In the genomic region with DNA sequence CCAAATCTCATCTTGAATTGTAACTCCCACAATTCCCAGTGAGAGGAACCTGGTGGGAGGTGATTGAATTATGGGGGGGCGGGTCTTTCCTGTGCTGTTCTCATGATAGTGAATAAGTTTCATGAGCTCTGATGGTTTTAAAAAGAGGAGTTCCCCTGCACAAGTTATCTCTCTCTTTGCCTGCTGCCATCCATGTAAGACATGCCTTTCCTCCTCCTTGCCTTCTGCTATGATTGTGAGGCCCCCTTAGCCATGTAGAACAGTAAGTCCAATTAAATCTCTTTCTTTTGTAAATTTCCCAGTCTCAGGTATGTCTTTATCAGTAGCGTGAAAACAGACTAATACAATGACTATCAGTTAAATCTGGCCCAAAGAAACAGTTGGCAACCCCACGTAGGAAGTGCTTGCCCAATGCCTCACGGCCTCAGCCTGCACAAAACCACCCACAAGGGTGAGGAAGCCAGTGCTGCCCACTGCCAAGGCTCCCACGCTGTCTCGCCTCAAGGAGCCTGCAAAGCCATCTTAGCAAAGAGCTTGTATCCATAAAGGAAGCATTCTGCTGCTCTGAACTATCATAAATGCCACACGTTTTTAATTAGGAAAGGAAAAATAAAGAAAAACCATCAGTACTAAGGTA, we compare ENCODE assay signal across 1 cellular context.
TF ChIP-seq lines count a peak whose summit lies in the region.

No MANE protein-coding gene starts in this region.

TF ChIP-seq in liver, 16 proteins besides CTCF, POLR2A, EP300 and RAD21:
- TF ChIP-seq NR2F2 (IDR thresholded peaks at IDR 0.05) (no peak), YY1 (IDR thresholded peaks at IDR 0.05) (no peak), HNF4G (IDR thresholded peaks at IDR 0.05) (no peak), GABPA (IDR thresholded peaks at IDR 0.05 in 1 of 2, conservative IDR thresholded peaks at IDR 0.05 in 1 of 2) (no peak), HNF4A (conservative IDR thresholded peaks at IDR 0.05) (no peak), JUND (IDR thresholded peaks at IDR 0.05) (no peak), RXRA (IDR thresholded peaks at IDR 0.05) (no peak), TAF1 (conservative IDR thresholded peaks at IDR 0.05) (no peak), EGR1 (IDR thresholded peaks at IDR 0.05; ENCODE audit: low read depth in 2 of 2) (no peak), SP1 (IDR thresholded peaks at IDR 0.05) (no peak), FOXA1 (IDR thresholded peaks at IDR 0.05) (no peak), FOXA2 (IDR thresholded peaks at IDR 0.05) (no peak)
- TF ChIP-seq, protein P1, sequence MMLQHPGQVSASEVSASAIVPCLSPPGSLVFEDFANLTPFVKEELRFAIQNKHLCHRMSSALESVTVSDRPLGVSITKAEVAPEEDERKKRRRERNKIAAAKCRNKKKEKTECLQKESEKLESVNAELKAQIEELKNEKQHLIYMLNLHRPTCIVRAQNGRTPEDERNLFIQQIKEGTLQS (IDR thresholded peaks at IDR 0.05): no peak
- TF ChIP-seq, protein P2, sequence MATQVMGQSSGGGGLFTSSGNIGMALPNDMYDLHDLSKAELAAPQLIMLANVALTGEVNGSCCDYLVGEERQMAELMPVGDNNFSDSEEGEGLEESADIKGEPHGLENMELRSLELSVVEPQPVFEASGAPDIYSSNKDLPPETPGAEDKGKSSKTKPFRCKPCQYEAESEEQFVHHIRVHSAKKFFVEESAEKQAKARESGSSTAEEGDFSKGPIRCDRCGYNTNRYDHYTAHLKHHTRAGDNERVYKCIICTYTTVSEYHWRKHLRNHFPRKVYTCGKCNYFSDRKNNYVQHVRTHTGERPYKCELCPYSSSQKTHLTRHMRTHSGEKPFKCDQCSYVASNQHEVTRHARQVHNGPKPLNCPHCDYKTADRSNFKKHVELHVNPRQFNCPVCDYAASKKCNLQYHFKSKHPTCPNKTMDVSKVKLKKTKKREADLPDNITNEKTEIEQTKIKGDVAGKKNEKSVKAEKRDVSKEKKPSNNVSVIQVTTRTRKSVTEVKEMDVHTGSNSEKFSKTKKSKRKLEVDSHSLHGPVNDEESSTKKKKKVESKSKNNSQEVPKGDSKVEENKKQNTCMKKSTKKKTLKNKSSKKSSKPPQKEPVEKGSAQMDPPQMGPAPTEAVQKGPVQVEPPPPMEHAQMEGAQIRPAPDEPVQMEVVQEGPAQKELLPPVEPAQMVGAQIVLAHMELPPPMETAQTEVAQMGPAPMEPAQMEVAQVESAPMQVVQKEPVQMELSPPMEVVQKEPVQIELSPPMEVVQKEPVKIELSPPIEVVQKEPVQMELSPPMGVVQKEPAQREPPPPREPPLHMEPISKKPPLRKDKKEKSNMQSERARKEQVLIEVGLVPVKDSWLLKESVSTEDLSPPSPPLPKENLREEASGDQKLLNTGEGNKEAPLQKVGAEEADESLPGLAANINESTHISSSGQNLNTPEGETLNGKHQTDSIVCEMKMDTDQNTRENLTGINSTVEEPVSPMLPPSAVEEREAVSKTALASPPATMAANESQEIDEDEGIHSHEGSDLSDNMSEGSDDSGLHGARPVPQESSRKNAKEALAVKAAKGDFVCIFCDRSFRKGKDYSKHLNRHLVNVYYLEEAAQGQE (IDR thresholded peaks at IDR 0.05): no peak
- TF ChIP-seq, protein P3, sequence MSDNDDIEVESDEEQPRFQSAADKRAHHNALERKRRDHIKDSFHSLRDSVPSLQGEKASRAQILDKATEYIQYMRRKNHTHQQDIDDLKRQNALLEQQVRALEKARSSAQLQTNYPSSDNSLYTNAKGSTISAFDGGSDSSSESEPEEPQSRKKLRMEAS (IDR thresholded peaks at IDR 0.05): no peak
- TF ChIP-seq, protein P4, sequence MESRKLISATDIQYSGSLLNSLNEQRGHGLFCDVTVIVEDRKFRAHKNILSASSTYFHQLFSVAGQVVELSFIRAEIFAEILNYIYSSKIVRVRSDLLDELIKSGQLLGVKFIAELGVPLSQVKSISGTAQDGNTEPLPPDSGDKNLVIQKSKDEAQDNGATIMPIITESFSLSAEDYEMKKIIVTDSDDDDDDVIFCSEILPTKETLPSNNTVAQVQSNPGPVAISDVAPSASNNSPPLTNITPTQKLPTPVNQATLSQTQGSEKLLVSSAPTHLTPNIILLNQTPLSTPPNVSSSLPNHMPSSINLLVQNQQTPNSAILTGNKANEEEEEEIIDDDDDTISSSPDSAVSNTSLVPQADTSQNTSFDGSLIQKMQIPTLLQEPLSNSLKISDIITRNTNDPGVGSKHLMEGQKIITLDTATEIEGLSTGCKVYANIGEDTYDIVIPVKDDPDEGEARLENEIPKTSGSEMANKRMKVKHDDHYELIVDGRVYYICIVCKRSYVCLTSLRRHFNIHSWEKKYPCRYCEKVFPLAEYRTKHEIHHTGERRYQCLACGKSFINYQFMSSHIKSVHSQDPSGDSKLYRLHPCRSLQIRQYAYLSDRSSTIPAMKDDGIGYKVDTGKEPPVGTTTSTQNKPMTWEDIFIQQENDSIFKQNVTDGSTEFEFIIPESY (IDR thresholded peaks at IDR 0.05): no peak
